Comparison of ENCODE assay signal across 26 cellular contexts in genomic region chr20:1319051-1319450, GRCh38.
"Had no signal": no experiment of that assay in that cellular context is flagged by ENCODE, and none has a peak within 500 bp of the region (broad histone marks: within the 10 kb centered on the region; RNA-seq: fewer than 3 reads in every experiment).

No MANE protein-coding gene starts in this region.

- DNase-seq: activated B cell treated with CpG ODN at 0.5 μM for 24 hours; activated CD4-positive, alpha-beta T cell treated with anti-CD3 and anti-CD28 coated beads for 1 hour; activated CD4-positive, alpha-beta T cell treated with anti-CD3 and anti-CD28 coated beads, Interleukin-2, amount 10 ng/mL, durations not matched to agents 24 days and 14 days; activated CD4-positive, alpha-beta T cell treated with anti-CD3 and anti-CD28 coated beads, Interleukin-2, amount 50 U/mL, for 48 hours; activated CD8-positive, alpha-beta memory T cell treated with anti-CD3 and anti-CD28 coated beads, Interleukin-2, amount 10 ng/mL, durations not matched to agents 7 days and 5 days; activated effector memory CD4-positive, alpha-beta T cell treated with Interleukin-2 at 50 U/mL for 16 hours; activated naive CD4-positive, alpha-beta T cell treated with Interleukin-2 at 50 U/mL for 16 hours; activated T-cell treated with anti-CD3 and anti-CD28 coated beads, Interleukin-2, amount 50 U/mL, for 24 hours; amygdala; Kasumi-1; NCI-H1048; NCI-H146; NCI-H187 treated with DMSO at 0.1 percent for 48 hours; NCI-H2081 treated with DMSO at 0.1 percent for 48 hours; NCI-H446; NCI-H524; Peyer's patch; SHP77; T-helper 9 cell had no signal

- H3K36me3 ChIP-seq: SJSA1 had no signal

- H3K27me3 Mint-ChIP-seq: activated B cell treated with CpG ODN at 0.5 μM for 24 hours; activated CD4-positive, alpha-beta T cell treated with anti-CD3 and anti-CD28 coated beads, Interleukin-2, amount 10 ng/mL, durations not matched to agents 24 days and 14 days; activated naive CD8-positive, alpha-beta T cell; activated T-cell treated with anti-CD3 and anti-CD28 coated beads, Interleukin-2, amount 50 U/mL, for 24 hours; central memory CD8-positive, alpha-beta T cell had no signal

- H3K9me3 ChIP-seq: Peyer's patch, SJSA1 had no signal

- H3K27ac ChIP-seq: Peyer's patch, SJSA1 had no signal

- H3K36me3 Mint-ChIP-seq: activated naive CD8-positive, alpha-beta T cell; brain had no signal

- H3K27me3 ChIP-seq: Peyer's patch, SJSA1 had no signal

- H3K4me3 Mint-ChIP-seq: activated B cell treated with CpG ODN at 0.5 μM for 24 hours; activated CD4-positive, alpha-beta T cell treated with anti-CD3 and anti-CD28 coated beads, Interleukin-2, amount 10 ng/mL, durations not matched to agents 24 days and 14 days; activated CD8-positive, alpha-beta memory T cell treated with anti-CD3 and anti-CD28 coated beads, Interleukin-2, amount 10 ng/mL, durations not matched to agents 7 days and 5 days; activated naive CD8-positive, alpha-beta T cell; activated T-cell treated with anti-CD3 and anti-CD28 coated beads, Interleukin-2, amount 50 U/mL, for 24 hours; activated T-helper 1 cell treated with anti-CD3 and anti-CD28 coated beads, Interleukin-12 subunit alpha, Interleukin-12 subunit beta, Interleukin-2, Interleukin-4 antibody, amounts not matched to agents 30 ng/mL and 10 ng/mL and 1 ng/mL, durations not matched to agents 14 hours and 24 hours and 36 hours; brain; central memory CD8-positive, alpha-beta T cell; T-helper 1 cell treated with Interleukin-12 subunit alpha and Interleukin-12 subunit beta and Interleukin-4 antibody, amounts not matched to agents 30 μg/mL and 1 μg/mL, for 36 hours had no signal

- ATAC-seq: activated CD8-positive, alpha-beta memory T cell treated with anti-CD3 and anti-CD28 coated beads, Interleukin-2, amount 10 ng/mL, durations not matched to agents 7 days and 5 days; SK-N-SH treated with all-trans-retinoic acid at 6 μM for 48 hours had no signal

- H3K9me3 Mint-ChIP-seq: activated B cell treated with CpG ODN at 0.5 μM for 24 hours; activated T-cell treated with anti-CD3 and anti-CD28 coated beads, Interleukin-2, amount 50 U/mL, for 24 hours; brain; central memory CD8-positive, alpha-beta T cell had no signal

- H3K27ac Mint-ChIP-seq: activated B cell treated with CpG ODN at 0.5 μM for 24 hours; activated CD4-positive, alpha-beta T cell treated with anti-CD3 and anti-CD28 coated beads, Interleukin-2, amount 10 ng/mL, durations not matched to agents 24 days and 14 days; activated CD8-positive, alpha-beta memory T cell treated with anti-CD3 and anti-CD28 coated beads, Interleukin-2, amount 10 ng/mL, durations not matched to agents 7 days and 5 days; activated naive CD8-positive, alpha-beta T cell; activated T-cell treated with anti-CD3 and anti-CD28 coated beads, Interleukin-2, amount 50 U/mL, for 24 hours; activated T-helper 1 cell treated with anti-CD3 and anti-CD28 coated beads, Interleukin-12 subunit alpha, Interleukin-12 subunit beta, Interleukin-2, Interleukin-4 antibody, amounts not matched to agents 30 ng/mL and 10 ng/mL and 1 ng/mL, durations not matched to agents 14 hours and 24 hours and 36 hours; brain; T-helper 1 cell treated with Interleukin-12 subunit alpha and Interleukin-12 subunit beta and Interleukin-4 antibody, amounts not matched to agents 30 μg/mL and 1 μg/mL, for 36 hours had no signal

- H3K4me3 ChIP-seq: Peyer's patch, SJSA1 had no signal

- H3K4me1 Mint-ChIP-seq: central memory CD8-positive, alpha-beta T cell had no signal
